Comparison of ENCODE assay signal across 9 cellular contexts in the genomic region with DNA sequence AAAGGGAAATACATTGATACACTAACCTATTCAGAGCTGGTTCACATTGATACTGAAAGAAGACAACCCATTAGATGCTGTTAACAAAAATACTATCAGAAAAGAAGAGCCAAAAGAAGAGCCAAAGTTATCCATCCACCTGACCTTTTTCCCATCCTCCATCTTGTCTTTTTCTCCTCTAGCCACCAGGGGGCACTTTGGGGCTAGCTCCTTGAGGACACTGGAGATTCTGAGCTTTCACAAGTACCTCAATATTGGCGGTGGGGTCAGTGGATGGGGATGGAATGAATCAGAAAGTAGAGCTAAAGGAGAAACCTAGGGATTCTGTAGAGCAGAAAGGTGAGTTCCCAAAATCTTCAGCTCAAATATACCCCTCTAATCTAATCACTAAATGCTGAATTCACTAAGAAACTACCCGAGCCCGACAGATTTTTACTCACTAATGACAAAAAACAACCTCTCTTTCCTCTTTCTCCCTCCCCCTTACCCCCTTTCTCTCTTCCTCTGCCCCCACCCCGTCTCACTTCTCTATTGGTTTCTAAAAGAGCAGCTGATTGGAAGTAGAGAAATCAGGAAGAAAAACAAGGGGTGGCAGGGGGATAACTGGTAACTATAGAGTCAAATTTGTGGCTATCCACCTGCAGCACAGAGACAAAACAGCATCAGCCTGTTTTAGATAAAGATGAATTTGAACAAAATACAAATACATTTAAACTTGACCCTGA.
DNase-seq lines count a peak whose midpoint lies in the region; ATAC-seq and TF ChIP-seq lines count a peak whose summit lies in the region.
"Had no signal": no experiment of that assay in that cellular context is flagged by ENCODE, and none has a peak within 500 bp of the region (broad histone marks: within the 10 kb centered on the region; RNA-seq: fewer than 3 reads in every experiment).

No MANE protein-coding gene starts in this region.

- no peaks in the 10 kb centered on the region for H3F3A ChIP-seq in Loucy (ENCODE audit: low read depth)

- H3K36me3 Mint-ChIP-seq in activated naive CD8-positive, alpha-beta T cell treated with anti-CD3 and anti-CD28 coated beads, Interleukin-2, amount 50 U/mL, for 24 hours (ENCODE audit: low read depth), result no peaks in the 10 kb centered on the region
- H3K36me3 Mint-ChIP-seq: activated naive CD4-positive, alpha-beta T cell treated with anti-CD3 and anti-CD28 coated beads, Interleukin-2, amount 50 U/mL, for 72 hours had no signal

- no peaks in the 10 kb centered on the region for H4K20me1 ChIP-seq in Loucy (ENCODE audit: insufficient read depth, low read length, poor library complexity, severe bottlenecking)

- H3K4me3 ChIP-seq in Loucy (ENCODE audit: low read length, poor library complexity, severe bottlenecking), result no peak overlapping the region

- H3K36me3 ChIP-seq in Loucy (ENCODE audit: insufficient read depth, low read length), result no peaks in the 10 kb centered on the region

- no peaks in the 10 kb centered on the region for H3K9me3 ChIP-seq in Loucy (ENCODE audit: insufficient read depth, low read depth, low read length)

- H3K27me3 ChIP-seq in Loucy (ENCODE audit: insufficient read depth, low read length, poor library complexity, severe bottlenecking), result no peaks in the 10 kb centered on the region

- H3K4me1 ChIP-seq in Loucy (ENCODE audit: insufficient read depth, low read length, poor library complexity, severe bottlenecking), result no peaks in the 10 kb centered on the region

- H3K27ac Mint-ChIP-seq in activated naive CD8-positive, alpha-beta T cell treated with anti-CD3 and anti-CD28 coated beads, Interleukin-2, amount 50 U/mL, for 24 hours, result peak overlapping the region; percentile 31
- H3K27ac Mint-ChIP-seq: activated naive CD4-positive, alpha-beta T cell treated with anti-CD3 and anti-CD28 coated beads, Interleukin-2, amount 50 U/mL, for 72 hours had no signal

- H3K79me2 ChIP-seq in Loucy (ENCODE audit: insufficient read depth, low read length), result no peaks in the 10 kb centered on the region

- H3K27me3 Mint-ChIP-seq in activated naive CD8-positive, alpha-beta T cell treated with anti-CD3 and anti-CD28 coated beads, Interleukin-2, amount 50 U/mL, for 24 hours, result no peaks in the 10 kb centered on the region

- H3K4me1 Mint-ChIP-seq in activated naive CD8-positive, alpha-beta T cell treated with anti-CD3 and anti-CD28 coated beads, Interleukin-2, amount 50 U/mL, for 24 hours, result peaks cover 3% of the 10 kb centered on the region

- ATAC-seq in activated naive CD8-positive, alpha-beta T cell treated with anti-CD3 and anti-CD28 coated beads, Interleukin-2, amount 50 U/mL, for 24 hours, result no peak
- no peak for ATAC-seq in HG02610 (IDR thresholded peaks at IDR 0.05; ENCODE audit: unreplicated experiment)
- ATAC-seq in HG02884 (IDR thresholded peaks at IDR 0.05; ENCODE audit: unreplicated experiment), result no peak
- ATAC-seq: activated naive CD4-positive, alpha-beta T cell treated with anti-CD3 and anti-CD28 coated beads, Interleukin-2, amount 50 U/mL, for 72 hours had no signal

- H3K9me2 ChIP-seq in Loucy (replicated peaks; ENCODE audit: low read depth, low read length), result no peaks in the 10 kb centered on the region

- H3K4me3 Mint-ChIP-seq in activated naive CD8-positive, alpha-beta T cell treated with anti-CD3 and anti-CD28 coated beads, Interleukin-2, amount 50 U/mL, for 24 hours, result no peak overlapping the region

- H2AFZ ChIP-seq in Loucy (ENCODE audit: low read length), result no peak overlapping the region

- peaks cover 7% of the 10 kb centered on the region for H3K9me3 Mint-ChIP-seq in activated naive CD8-positive, alpha-beta T cell treated with anti-CD3 and anti-CD28 coated beads, Interleukin-2, amount 50 U/mL, for 24 hours

- DNase-seq in SIG-M5 treated with dmso at 0.1 percent for 504 hours (lab: John Stamatoyannopoulos, UW; ENCODE audit: unreplicated experiment) (peak; percentile 19), SIG-M5 (lab: John Stamatoyannopoulos, UW) (no peak), left kidney (ENCODE audit: low read depth, low spot score) (peak; percentile 46), HuH-7.5 (ENCODE audit: low spot score) (no peak)
- peak; percentile 18 for DNase-seq in activated naive CD8-positive, alpha-beta T cell treated with anti-CD3 and anti-CD28 coated beads, Interleukin-2, amount 50 U/mL, for 24 hours

- H3K4me2 ChIP-seq in Loucy (ENCODE audit: low read depth, low read length, poor library complexity, severe bottlenecking), result no peak overlapping the region

- peak; percentile 91 for TF ChIP-seq CTCF in Loucy (conservative IDR thresholded peaks at IDR 0.05; ENCODE audit: low read length)

- no peak overlapping the region for H3K9ac ChIP-seq in Loucy (ENCODE audit: low read depth, low read length, poor library complexity, severe bottlenecking)

Comparison
In these comparisons a context has a peak if more than half of its experiments do, and no peak if none do; other contexts are left out.
1. DNase-seq: peak in SIG-M5 treated with dmso at 0.1 percent for 504 hours (single experiment), activated naive CD8-positive, alpha-beta T cell treated with anti-CD3 and anti-CD28 coated beads, Interleukin-2, amount 50 U/mL, for 24 hours (single experiment) and left kidney (single experiment); none in SIG-M5 (single experiment) and HuH-7.5 (single experiment).